19 cellular contexts compared by ENCODE assay signal in genomic region chrX:156003486-156004185, GRCh38. TPM values are rescaled to one million over a fixed set of nuclear protein-coding genes. Genes with fewer than 3 reads are reported as not detected.
DNase-seq lines count a peak whose midpoint lies in the region; ATAC-seq and TF ChIP-seq lines count a peak whose summit lies in the region.
"Had no signal": no experiment of that assay in that cellular context is flagged by ENCODE, and none has a peak within 500 bp of the region (broad histone marks: within the 10 kb centered on the region; RNA-seq: fewer than 3 reads in every experiment).

No MANE protein-coding gene starts in this region.

- intact Hi-C loops in activated T-helper 2 cell treated with anti-CD3 and anti-CD28 coated beads, Interferon-gamma antibody, Interleukin-2, Interleukin-4, amounts not matched to agents 10 μg/mL and 5 μg/mL and 100 μg/mL, durations not matched to agents 14 hours and 24 hours and 36 hours (cut with micrococcal nuclease), result no loop called here
- intact Hi-C loops in left colon (cut with DNase I, micrococcal nuclease), result no loop called here

- no peak overlapping the region for H2AFZ ChIP-seq in trophoblast cell (ENCODE audit: insufficient read depth, low read length, poor library complexity)

- H3K27ac Mint-ChIP-seq in activated CD4-positive, alpha-beta T cell treated with anti-CD3 and anti-CD28 coated beads, Interleukin-2, amount 10 ng/mL, durations not matched to agents 7 days and 5 days, result peak overlapping the region; percentile 47
- H3K27ac Mint-ChIP-seq in activated T-helper 2 cell treated with anti-CD3 and anti-CD28 coated beads, Interferon-gamma antibody, Interleukin-2, Interleukin-4, amounts not matched to agents 10 μg/mL and 5 μg/mL and 100 μg/mL, durations not matched to agents 14 hours and 24 hours and 36 hours, result peak overlapping the region; percentile 85
- H3K27ac Mint-ChIP-seq in osteocyte (ENCODE audit: unreplicated experiment), result no peak overlapping the region

- H3K79me2 ChIP-seq in trophoblast cell (ENCODE audit: control insufficient read depth, insufficient read depth, low read length, poor library complexity), result no peaks in the 10 kb centered on the region

- H4K8ac ChIP-seq in trophoblast cell (ENCODE audit: low read depth, low read length), result no peak overlapping the region

- H3K9me3 ChIP-seq in trophoblast cell (ENCODE audit: insufficient read depth, low read depth, low read length), result peaks cover 58% of the 10 kb centered on the region
- H3K9me3 ChIP-seq: Peyer's patch had no signal

- H3K4me3 ChIP-seq in H7 (ENCODE audit: insufficient read depth, low read depth, low read length), result no peak overlapping the region
- no peak overlapping the region for H3K4me3 ChIP-seq in trophoblast cell (ENCODE audit: low read depth, low read length)
- H3K4me3 ChIP-seq: K562, Peyer's patch had no signal

- no peak overlapping the region for H2AK5ac ChIP-seq in trophoblast cell (ENCODE audit: low read length)

- no peak overlapping the region for H2BK12ac ChIP-seq in trophoblast cell (ENCODE audit: low read length)

- H3K27me3 ChIP-seq in H7 (ENCODE audit: control insufficient read depth, insufficient read depth, low read length), result no peaks in the 10 kb centered on the region
- H3K27me3 ChIP-seq in trophoblast cell (ENCODE audit: insufficient read depth, low read length), result no peaks in the 10 kb centered on the region
- H3K27me3 ChIP-seq: Peyer's patch had no signal

- no peaks in the 10 kb centered on the region for H3K27me3 Mint-ChIP-seq in activated CD4-positive, alpha-beta T cell treated with anti-CD3 and anti-CD28 coated beads, Interleukin-2, amount 10 ng/mL, durations not matched to agents 7 days and 5 days
- no peaks in the 10 kb centered on the region for H3K27me3 Mint-ChIP-seq in activated T-helper 2 cell treated with anti-CD3 and anti-CD28 coated beads, Interferon-gamma antibody, Interleukin-2, Interleukin-4, amounts not matched to agents 10 μg/mL and 5 μg/mL and 100 μg/mL, durations not matched to agents 14 hours and 24 hours and 36 hours (ENCODE audit: low read depth)
- H3K27me3 Mint-ChIP-seq in osteocyte (ENCODE audit: unreplicated experiment), result no peaks in the 10 kb centered on the region

- no peak overlapping the region for H4K91ac ChIP-seq in trophoblast cell (ENCODE audit: low read depth, low read length)

- H3K18ac ChIP-seq in trophoblast cell (ENCODE audit: low read length), result no peak overlapping the region

- H3K4me3 Mint-ChIP-seq in activated CD4-positive, alpha-beta T cell treated with anti-CD3 and anti-CD28 coated beads, Interleukin-2, amount 10 ng/mL, durations not matched to agents 7 days and 5 days, result no peak overlapping the region
- H3K4me3 Mint-ChIP-seq in activated T-helper 2 cell treated with anti-CD3 and anti-CD28 coated beads, Interferon-gamma antibody, Interleukin-2, Interleukin-4, amounts not matched to agents 10 μg/mL and 5 μg/mL and 100 μg/mL, durations not matched to agents 14 hours and 24 hours and 36 hours (ENCODE audit: low read depth), result peak overlapping the region; percentile 64
- H3K4me3 Mint-ChIP-seq in osteocyte (ENCODE audit: unreplicated experiment), result no peak overlapping the region

- H3K36me3 Mint-ChIP-seq in activated CD4-positive, alpha-beta T cell treated with anti-CD3 and anti-CD28 coated beads, Interleukin-2, amount 10 ng/mL, durations not matched to agents 7 days and 5 days (ENCODE audit: low read depth), result peaks cover 2% of the 10 kb centered on the region
- peaks cover 59% of the 10 kb centered on the region for H3K36me3 Mint-ChIP-seq in activated T-helper 2 cell treated with anti-CD3 and anti-CD28 coated beads, Interferon-gamma antibody, Interleukin-2, Interleukin-4, amounts not matched to agents 10 μg/mL and 5 μg/mL and 100 μg/mL, durations not matched to agents 14 hours and 24 hours and 36 hours (ENCODE audit: low read depth)
- H3K36me3 Mint-ChIP-seq in osteocyte (ENCODE audit: unreplicated experiment), result no peaks in the 10 kb centered on the region

- H3K4me1 Mint-ChIP-seq in activated CD4-positive, alpha-beta T cell treated with anti-CD3 and anti-CD28 coated beads, Interleukin-2, amount 10 ng/mL, durations not matched to agents 7 days and 5 days, result peaks cover 52% of the 10 kb centered on the region
- peaks cover 54% of the 10 kb centered on the region for H3K4me1 Mint-ChIP-seq in activated T-helper 2 cell treated with anti-CD3 and anti-CD28 coated beads, Interferon-gamma antibody, Interleukin-2, Interleukin-4, amounts not matched to agents 10 μg/mL and 5 μg/mL and 100 μg/mL, durations not matched to agents 14 hours and 24 hours and 36 hours (ENCODE audit: low read depth)
- no peaks in the 10 kb centered on the region for H3K4me1 Mint-ChIP-seq in osteocyte (ENCODE audit: unreplicated experiment)

- no peak overlapping the region for H3K9ac ChIP-seq in trophoblast cell (ENCODE audit: low read length)

- no peak for ATAC-seq in left colon
- ATAC-seq: K562 had no signal

- H3K4me2 ChIP-seq in trophoblast cell (ENCODE audit: low read length), result no peak overlapping the region

- no peak for TF ChIP-seq CTCF in osteocyte (IDR thresholded peaks at IDR 0.05)

- no peak overlapping the region for H2BK5ac ChIP-seq in trophoblast cell (ENCODE audit: low read depth, low read length, poor library complexity)

- no peak overlapping the region for H2BK120ac ChIP-seq in trophoblast cell (ENCODE audit: insufficient read depth, low read length, poor library complexity)

- WGBS in trophoblast cell (ENCODE audit: extremely low coverage, insufficient coverage, insufficient read length), result no CpG with 5 or more reads among the region's 14 CpGs

- CTCF ChIA-PET in activated CD4-positive, alpha-beta T cell treated with anti-CD3 and anti-CD28 coated beads, Interleukin-2, amount 10 ng/mL, durations not matched to agents 7 days and 5 days (lab: Charles Lee), result no interaction called here

- no peaks in the 10 kb centered on the region for H3K79me1 ChIP-seq in trophoblast cell (ENCODE audit: low read length)

- no peak overlapping the region for H3K23ac ChIP-seq in trophoblast cell (ENCODE audit: low read length)

- H3K4ac ChIP-seq in trophoblast cell (ENCODE audit: low read depth, low read length), result no peak overlapping the region

- no peak overlapping the region for H3K14ac ChIP-seq in trophoblast cell (ENCODE audit: low read length)

- no peak overlapping the region for H4K12ac ChIP-seq in trophoblast cell (ENCODE audit: low read depth, low read length)

- no peak overlapping the region for H3K27ac ChIP-seq in trophoblast cell (ENCODE audit: low read depth, low read length)
- H3K27ac ChIP-seq: C4-2B, HL-60, Peyer's patch had no signal

- H3K36me3 ChIP-seq in H7 (replicated peaks; ENCODE audit: control insufficient read depth, insufficient read depth, low read length), result no peaks in the 10 kb centered on the region
- no peaks in the 10 kb centered on the region for H3K36me3 ChIP-seq in trophoblast cell (ENCODE audit: control insufficient read depth in 1 of 2, insufficient read depth in 2 of 2, low read length in 2 of 2)
- H3K36me3 ChIP-seq: Peyer's patch had no signal

- POLR2A ChIA-PET in activated CD4-positive, alpha-beta T cell treated with anti-CD3 and anti-CD28 coated beads, Interleukin-2, amount 10 ng/mL, durations not matched to agents 7 days and 5 days (lab: Charles Lee), result no interaction called here

- H3K9me3 Mint-ChIP-seq in activated CD4-positive, alpha-beta T cell treated with anti-CD3 and anti-CD28 coated beads, Interleukin-2, amount 10 ng/mL, durations not matched to agents 7 days and 5 days, result no peaks in the 10 kb centered on the region
- H3K9me3 Mint-ChIP-seq in activated T-helper 2 cell treated with anti-CD3 and anti-CD28 coated beads, Interferon-gamma antibody, Interleukin-2, Interleukin-4, amounts not matched to agents 10 μg/mL and 5 μg/mL and 100 μg/mL, durations not matched to agents 14 hours and 24 hours and 36 hours, result no peaks in the 10 kb centered on the region
- H3K9me3 Mint-ChIP-seq in osteocyte (ENCODE audit: unreplicated experiment), result no peaks in the 10 kb centered on the region

- DNase-seq in activated CD4-positive, alpha-beta T cell treated with anti-CD3 and anti-CD28 coated beads, Interleukin-2, amount 10 ng/mL, durations not matched to agents 7 days and 5 days, result no peak
- no peak for DNase-seq in activated CD4-positive, alpha-beta T cell treated with anti-CD3 and anti-CD28 coated beads, Interleukin-2, amount 50 U/mL, for 48 hours
- DNase-seq in H7 (peak; percentile 10), osteocyte (ENCODE audit: extremely low spot score, unreplicated experiment) (peak; percentile 83), iPS-NIHi7 (ENCODE audit: extremely low spot score) (no peak), left colon (no peak), trophoblast cell (no peak)
- DNase-seq in activated T-helper 2 cell treated with anti-CD3 and anti-CD28 coated beads, Interferon-gamma antibody, Interleukin-2, Interleukin-4, amounts not matched to agents 10 μg/mL and 5 μg/mL and 100 μg/mL, durations not matched to agents 14 hours and 24 hours and 36 hours (ENCODE audit: low spot score), result no peak
- DNase-seq: COR-L47, DMS53, NCI-H1092 treated with DMSO at 0.1 percent for 48 hours, NCI-H187, NCI-H510A, Peyer's patch, SIG-M5 had no signal

- no peaks in the 10 kb centered on the region for H3K4me1 ChIP-seq in trophoblast cell (ENCODE audit: control insufficient read depth in 1 of 2, insufficient read depth in 2 of 2, low read length in 2 of 2)
- H3K4me1 ChIP-seq: Peyer's patch had no signal

RNA-seq across cellular contexts. Expression of gene IL9R, which starts 6.1 kb away (rescaled TPM):
- total RNA-seq in activated CD4-positive, alpha-beta T cell treated with anti-CD3 and anti-CD28 coated beads, Interleukin-2, amount 10 ng/mL, durations not matched to agents 7 days and 5 days, result 10 to 100 TPM; 24.2 to 25.2 TPM
- total RNA-seq in H7 (2014; rRNA removed; shearing (Covaris generic)), result 0.17 and 0.78 TPM in 2 replicates
- 54.7 and 64.9 TPM in 2 replicates for total RNA-seq in activated T-helper 2 cell treated with anti-CD3 and anti-CD28 coated beads, Interferon-gamma antibody, Interleukin-2, Interleukin-4, amounts not matched to agents 10 μg/mL and 5 μg/mL and 100 μg/mL, durations not matched to agents 14 hours and 24 hours and 36 hours
- not detected in 2 replicates for total RNA-seq in osteocyte
- total RNA-seq in left colon, result under 1 TPM in 1 of 2 donors, not detected in 1; 0.73 TPM
- polyA plus RNA-seq in trophoblast cell (2013), result 0.04 TPM in 2 replicates
- total RNA-seq: A172 had no signal

Comparison
In these comparisons a context has a peak if more than half of its experiments do, and no peak if none do; other contexts are left out.
1. DNase-seq: peak in H7 (single experiment) and osteocyte (single experiment); none in activated CD4-positive, alpha-beta T cell treated with anti-CD3 and anti-CD28 coated beads, Interleukin-2, amount 10 ng/mL, durations not matched to agents 7 days and 5 days (single experiment), activated CD4-positive, alpha-beta T cell treated with anti-CD3 and anti-CD28 coated beads, Interleukin-2, amount 50 U/mL, for 48 hours (0 of 2), activated T-helper 2 cell treated with anti-CD3 and anti-CD28 coated beads, Interferon-gamma antibody, Interleukin-2, Interleukin-4, amounts not matched to agents 10 μg/mL and 5 μg/mL and 100 μg/mL, durations not matched to agents 14 hours and 24 hours and 36 hours (single experiment), iPS-NIHi7 (single experiment), left colon (0 of 2) and trophoblast cell (0 of 2).
2. RNA of gene IL9R, which starts 6.1 kb away (total RNA-seq): 54.7 to 64.9 TPM in activated T-helper 2 cell treated with anti-CD3 and anti-CD28 coated beads, Interferon-gamma antibody, Interleukin-2, Interleukin-4, amounts not matched to agents 10 μg/mL and 5 μg/mL and 100 μg/mL, durations not matched to agents 14 hours and 24 hours and 36 hours and 24.2 to 25.2 TPM in activated CD4-positive, alpha-beta T cell treated with anti-CD3 and anti-CD28 coated beads, Interleukin-2, amount 10 ng/mL, durations not matched to agents 7 days and 5 days; 0.73 TPM in left colon, 0.17 to 0.78 TPM in H7 and not detected in osteocyte; every median in the first group is over 10 times any median in the second.